ENCODE assay signal across 17 cellular contexts in genomic region chr18:79421275-79421857, GRCh38.
"Had no signal": no experiment of that assay in that cellular context is flagged by ENCODE, and none has a peak within 500 bp of the region (broad histone marks: within the 10 kb centered on the region; RNA-seq: fewer than 3 reads in every experiment).

No MANE protein-coding gene starts in this region.

- ATAC-seq: activated naive CD4-positive, alpha-beta T cell treated with anti-CD3 and anti-CD28 coated beads, Interleukin-2, amount 50 U/mL, for 72 hours; left lobe of liver had no signal

- H3K9ac ChIP-seq: neural progenitor cell had no signal

- H3K27ac ChIP-seq: hepatocyte, neural progenitor cell, pancreas, transverse colon, vagina, WERI-Rb-1 had no signal

- H3K4me1 ChIP-seq: pancreas had no signal

- FAIRE-seq: colon, endometrium, pancreas had no signal

- H3K4me3 Mint-ChIP-seq: neural progenitor cell had no signal

- H3K27me3 ChIP-seq: hepatocyte, neural progenitor cell, pancreas, transverse colon, vagina had no signal

- H3K9me3 Mint-ChIP-seq: activated naive CD4-positive, alpha-beta T cell treated with anti-CD3 and anti-CD28 coated beads, Interleukin-2, amount 50 U/mL, for 72 hours; neural progenitor cell had no signal

- DNase-seq: activated CD4-positive, alpha-beta T cell treated with anti-CD3 and anti-CD28 coated beads, Interleukin-2, amount 50 U/mL, for 48 hours; activated effector memory CD4-positive, alpha-beta T cell treated with anti-CD3 and anti-CD28 coated beads, Interleukin-2, amount 50 U/mL, for 16 hours; activated T-cell treated with anti-CD3 and anti-CD28 coated beads, Interleukin-2, amount 50 U/mL, for 48 hours; islet precursor cell; mammary epithelial cell; stimulated activated CD4-positive, alpha-beta T cell treated with anti-CD3 and anti-CD28 coated beads, Interleukin-2, amount 100 ng/mL, for 48 hours; stimulated activated naive CD4-positive, alpha-beta T cell; transverse colon; WERI-Rb-1 had no signal

- H3K9me3 ChIP-seq: pancreas, transverse colon, vagina had no signal

- H3K4me3 ChIP-seq: hepatocyte, neural progenitor cell, pancreas, transverse colon, vagina had no signal

- H3K36me3 ChIP-seq: neural progenitor cell, pancreas, transverse colon, vagina had no signal
